In genomic region chr11:58000699-58001098, GRCh38 we compare ENCODE assay signal across 9 cellular contexts. TPM values are rescaled to one million over a fixed set of nuclear protein-coding genes. Genes with fewer than 3 reads are reported as not detected.
"Had no signal": no experiment of that assay in that cellular context is flagged by ENCODE, and none has a peak within 500 bp of the region (broad histone marks: within the 10 kb centered on the region; RNA-seq: fewer than 3 reads in every experiment).

No MANE protein-coding gene starts in this region.

- ATAC-seq: GM12878 had no signal

- DNase-seq: GDM1, GF-D8 had no signal

- FAIRE-seq: G401.6, GM12878, GM12891, GM12892, GM18507, GM19239 had no signal

- H3K4me3 ChIP-seq: GM12878 had no signal

RNA-seq across cellular contexts. Expression of gene OR9Q1, which starts 23.0 kb away (rescaled TPM):
- total RNA-seq: G401, GM12878 had no signal
- polyA plus RNA-seq: GM12878 had no signal

RNA-seq across cellular contexts. Expression of gene OR6Q1, which starts 30.1 kb away (rescaled TPM):
- total RNA-seq: G401, GM12878 had no signal
- polyA plus RNA-seq: GM12878 had no signal
